In the genomic region with DNA sequence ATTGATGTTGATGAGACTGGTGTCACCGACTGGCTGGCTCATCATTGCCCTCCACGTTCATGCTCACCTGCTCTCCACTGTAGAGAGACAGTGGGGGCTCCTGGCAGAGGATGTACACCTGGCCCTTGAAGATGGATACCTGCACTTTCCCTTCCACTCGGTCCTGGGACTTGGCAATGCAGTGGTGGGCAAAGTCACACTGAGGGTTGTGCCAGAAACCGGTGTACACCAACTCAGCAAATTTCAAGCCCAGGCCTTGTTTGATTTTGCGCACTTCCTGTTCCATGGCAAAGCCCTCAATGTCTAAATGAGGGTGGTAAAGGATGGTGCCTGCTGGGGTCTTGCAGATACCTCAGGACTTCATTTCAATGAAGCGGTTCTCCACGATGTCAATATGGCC, we compare ENCODE assay signal across 11 cellular contexts.
"Had no signal": no experiment of that assay in that cellular context is flagged by ENCODE, and none has a peak within 500 bp of the region (broad histone marks: within the 10 kb centered on the region; RNA-seq: fewer than 3 reads in every experiment).

No MANE protein-coding gene starts in this region.

- H3K4me3 ChIP-seq: GM23248, GM23338, HAP-1 had no signal

- H3K4me2 ChIP-seq: GM23338 had no signal

- H2AFZ ChIP-seq: GM23248, GM23338 had no signal

- H3K9me3 Mint-ChIP-seq: GM23338, H9, HFFc6 had no signal

- H3K9ac ChIP-seq: GM23248 had no signal

- H3K27ac Mint-ChIP-seq: GM23338, H9, HFFc6 had no signal

- DNase-seq: GM23248, GOT3, H7, H9, HCEC 1CT, HFFc6 had no signal

- FAIRE-seq: H1, H54 had no signal

- H3K4me1 Mint-ChIP-seq: GM23338, H9 had no signal

- H3K27ac ChIP-seq: GM23248 had no signal

- ATAC-seq: GM23338, HCT116 had no signal

- H3K9me3 ChIP-seq: HAP-1 had no signal

- H3K4me3 Mint-ChIP-seq: GM23338, H9, HFFc6 had no signal
